In the genomic region with DNA sequence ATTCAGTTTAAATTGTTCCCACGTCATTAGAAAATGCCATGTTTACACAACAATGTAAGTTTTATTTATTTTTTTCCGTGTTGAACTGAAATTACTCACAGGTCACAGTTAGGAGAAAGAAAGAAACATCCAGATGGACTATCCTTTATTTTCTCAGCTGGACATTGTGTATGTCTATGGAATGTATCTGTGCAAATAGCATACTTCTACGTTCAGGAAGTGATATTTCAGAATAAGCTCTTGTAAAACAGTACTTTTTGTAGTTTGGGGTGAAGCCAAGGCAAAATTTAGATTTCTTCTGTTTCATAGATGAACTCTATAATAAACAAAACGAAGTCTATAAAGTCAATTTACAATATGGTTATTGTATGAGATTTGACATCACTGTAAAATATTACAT, we compare ENCODE assay signal across 23 cellular contexts.
DNase-seq lines count a peak whose midpoint lies in the region; FAIRE-seq and TF ChIP-seq lines count a peak whose summit lies in the region.
"Had no signal": no experiment of that assay in that cellular context is flagged by ENCODE, and none has a peak within 500 bp of the region (broad histone marks: within the 10 kb centered on the region; RNA-seq: fewer than 3 reads in every experiment).

No MANE protein-coding gene starts in this region.

- H3K79me1 ChIP-seq in neuronal stem cell (ENCODE audit: low read depth, low read length), result no peaks in the 10 kb centered on the region

- no peak overlapping the region for H2AK5ac ChIP-seq in neuronal stem cell (ENCODE audit: low read depth, low read length)

- H3K4me1 ChIP-seq in fibroblast of lung (ENCODE audit: control insufficient read depth, extremely low read depth, insufficient read depth, low read length) (no peaks in the 10 kb centered on the region), neuronal stem cell (ENCODE audit: control insufficient read depth in 2 of 2, insufficient read depth in 1 of 2, low read depth in 1 of 2, low read length in 2 of 2) (peaks cover 2 to 25% of the 10 kb centered on the region in 2 donors)
- H3K4me1 ChIP-seq: adrenal gland had no signal

- H3K9me3 ChIP-seq in fibroblast of lung (ENCODE audit: control insufficient read depth, insufficient read depth, low read depth, low read length), result no peaks in the 10 kb centered on the region
- H3K9me3 ChIP-seq in neuronal stem cell (replicated peaks in 1 of 2; ENCODE audit: control insufficient read depth in 2 of 2, insufficient read depth in 1 of 2, low read depth in 1 of 2, low read length in 2 of 2), result no peaks in the 10 kb centered on the region
- H3K9me3 ChIP-seq: adrenal gland, transverse colon had no signal

- WGBS in neuronal stem cell (ENCODE audit: extremely low coverage in 2 of 2, insufficient read length in 2 of 2, insufficient replicate concordance in 1 of 2), 2 donors, result no CpG with 5 or more reads among the region's 4 CpGs

- H3K36me3 ChIP-seq in fibroblast of lung (ENCODE audit: control insufficient read depth, insufficient read depth, low read length) (no peaks in the 10 kb centered on the region), neuronal stem cell (replicated peaks in 1 of 2; ENCODE audit: control insufficient read depth in 2 of 2, insufficient read depth in 2 of 2, low read length in 2 of 2) (no peaks in the 10 kb centered on the region), H7 (replicated peaks; ENCODE audit: control insufficient read depth, insufficient read depth, low read length) (no peaks in the 10 kb centered on the region)
- H3K36me3 ChIP-seq: adrenal gland, transverse colon had no signal

- no peak overlapping the region for H4K8ac ChIP-seq in neuronal stem cell (ENCODE audit: low read depth, low read length)

- no peak overlapping the region for H3K4ac ChIP-seq in neuronal stem cell (ENCODE audit: low read length)

- H3K4me2 ChIP-seq in fibroblast of lung (ENCODE audit: extremely low read depth, insufficient read depth, low read length) (no peak overlapping the region), neuronal stem cell (ENCODE audit: insufficient read depth, low read length, poor library complexity, severe bottlenecking) (no peak overlapping the region)

- H3K14ac ChIP-seq in neuronal stem cell (ENCODE audit: low read length), result no peak overlapping the region

- H3K27ac ChIP-seq in VCaP, result peak overlapping the region; percentile 81
- no peak overlapping the region for H3K27ac ChIP-seq in fibroblast of lung (ENCODE audit: insufficient read depth, low read length)
- peak overlapping the region; percentile 18 for H3K27ac ChIP-seq in neuronal stem cell (replicated peaks; ENCODE audit: low read length)
- H3K27ac ChIP-seq: adrenal gland, GM23248, transverse colon had no signal

- no peak overlapping the region for H2BK15ac ChIP-seq in neuronal stem cell (ENCODE audit: low read length)

- H3K4me3 ChIP-seq in HFF-Myc (replicated peaks; ENCODE audit: low read depth, low read length), result no peak overlapping the region
- no peak overlapping the region for H3K4me3 ChIP-seq in fibroblast of lung (replicated peaks in 1 of 4; ENCODE audit: control extremely low read depth in 1 of 4, insufficient read depth in 1 of 4, low read depth in 3 of 4, low read length in 4 of 4)
- H3K4me3 ChIP-seq in neuronal stem cell (ENCODE audit: low read length in 2 of 2), result no peak overlapping the region
- no peak overlapping the region for H3K4me3 ChIP-seq in H7 (ENCODE audit: insufficient read depth, low read depth, low read length)
- H3K4me3 ChIP-seq: adrenal gland, GM23248, transverse colon had no signal

- TF ChIP-seq CTCF in HFF-Myc (IDR thresholded peaks at IDR 0.05; ENCODE audit: low read depth, low read length, missing control alignments) (no peak), VCaP (conservative IDR thresholded peaks at IDR 0.05) (no peak), fibroblast of lung (conservative IDR thresholded peaks at IDR 0.05 in 1 of 2, IDR thresholded peaks at IDR 0.05 in 1 of 2; ENCODE audit: low read depth in 1 of 2, low read length in 2 of 2) (no peak)

- no peaks in the 10 kb centered on the region for H3K79me2 ChIP-seq in fibroblast of lung (ENCODE audit: control insufficient read depth, insufficient read depth, low read length)

- DNase-seq in HFF-Myc (ENCODE audit: extremely low read depth, low read depth) (peak; percentile 6), fibroblast of lung (ENCODE audit: low read depth in 2 of 2) (peak; percentile 56 to 81), neuronal stem cell (ENCODE audit: low spot score) (no peak), T-helper 9 cell (no peak), frontal cortex (ENCODE audit: low spot score in 2 of 2) (no peak), H7 (no peak)
- DNase-seq in activated CD4-positive, alpha-beta T cell treated with anti-CD3 and anti-CD28 coated beads for 1 hour, result no peak
- DNase-seq: activated CD4-positive, CD25-positive, alpha-beta regulatory T cell; adrenal gland; erythroblast; GM23248; kidney; NCI-H187 treated with DMSO at 0.1 percent for 48 hours; NCI-H446 treated with DMSO at 0.1 percent for 48 hours; nephron progenitor cell; retina; SIG-M5; stimulated activated CD4-positive, alpha-beta T cell treated with anti-CD3 and anti-CD28 coated beads, Interleukin-15, amount 100 ng/mL, for 24 hours; stimulated activated naive CD4-positive, alpha-beta T cell treated with Interleukin-2 at 50 U/mL for 16 hours; T-helper 2 cell; transverse colon had no signal

- H3K9ac ChIP-seq in fibroblast of lung (ENCODE audit: insufficient read depth, low read length) (no peak overlapping the region), neuronal stem cell (ENCODE audit: low read depth, low read length, poor library complexity) (no peak overlapping the region)
- H3K9ac ChIP-seq: GM23248 had no signal

- no peaks in the 10 kb centered on the region for H3K27me3 ChIP-seq in fibroblast of lung (ENCODE audit: control insufficient read depth, insufficient read depth, low read length)
- H3K27me3 ChIP-seq in neuronal stem cell (ENCODE audit: control insufficient read depth in 3 of 3, insufficient read depth in 3 of 3, low read depth in 1 of 3, low read length in 3 of 3), result no peaks in the 10 kb centered on the region
- H3K27me3 ChIP-seq in H7 (ENCODE audit: control insufficient read depth, insufficient read depth, low read length), result no peaks in the 10 kb centered on the region
- H3K27me3 ChIP-seq: adrenal gland, transverse colon had no signal

- H2AFZ ChIP-seq in fibroblast of lung (ENCODE audit: low read length) (no peak overlapping the region), neuronal stem cell (ENCODE audit: low read length) (no peak overlapping the region)
- H2AFZ ChIP-seq: GM23248 had no signal

- H4K91ac ChIP-seq in neuronal stem cell (ENCODE audit: low read depth, low read length, poor library complexity), result no peak overlapping the region

- no peaks in the 10 kb centered on the region for H4K20me1 ChIP-seq in fibroblast of lung (ENCODE audit: control insufficient read depth, extremely low read depth, insufficient read depth, low read length)

- H2BK12ac ChIP-seq in neuronal stem cell (ENCODE audit: low read length), result no peak overlapping the region

- H2BK120ac ChIP-seq in neuronal stem cell (ENCODE audit: low read depth, low read length), result no peak overlapping the region

- no peak overlapping the region for H3K18ac ChIP-seq in neuronal stem cell (ENCODE audit: low read length)

- H2BK5ac ChIP-seq in neuronal stem cell (ENCODE audit: low read length), result no peak overlapping the region

- FAIRE-seq in frontal cortex (lab: Jason Lieb, UNC), result no peak
- FAIRE-seq: colon, kidney had no signal

- no peak overlapping the region for H3K23ac ChIP-seq in neuronal stem cell (ENCODE audit: low read depth, low read length, poor library complexity)

Comparison
In these comparisons a context has a peak if more than half of its experiments do, and no peak if none do; other contexts are left out.
1. DNase-seq: peak in HFF-Myc (single experiment) and fibroblast of lung (2 of 2); none in neuronal stem cell (single experiment), T-helper 9 cell (single experiment), frontal cortex (0 of 2), activated CD4-positive, alpha-beta T cell treated with anti-CD3 and anti-CD28 coated beads for 1 hour (single experiment) and H7 (single experiment).